In the genomic region with DNA sequence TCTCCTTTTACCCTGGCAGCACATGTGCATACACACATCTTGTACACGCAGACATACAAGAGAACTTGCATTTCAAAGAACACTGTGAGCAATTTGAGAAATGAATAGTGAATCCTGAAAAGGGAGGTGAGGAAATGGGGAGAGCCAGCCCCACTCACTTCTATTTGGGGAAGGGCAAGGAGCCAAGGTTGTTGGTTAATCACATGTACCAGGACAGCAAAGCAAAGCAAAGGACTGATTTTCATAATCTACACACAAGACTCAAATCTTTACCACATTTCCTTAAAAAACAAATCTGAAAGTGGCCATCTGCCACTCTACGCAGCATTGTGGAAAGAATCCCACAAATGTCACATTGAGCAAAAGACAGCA, we compare ENCODE assay signal across 1 cellular context.
A peak's percentile ranks its signal among the peaks of the same experiment; 100 is the strongest.
TF ChIP-seq lines count a peak whose summit lies in the region.

No MANE protein-coding gene starts in this region.

TF ChIP-seq in HepG2, 621 proteins besides CTCF, POLR2A, EP300 and RAD21:
- TF ChIP-seq ZNF790 (CRISPR knock-in tag; IDR thresholded peaks at IDR 0.05; ENCODE audit: borderline replicate concordance), result no peak
- 0 out of 2 replicates have a peak, but pooled peaks have one; percentile 45 for TF ChIP-seq ZNF605 (CRISPR knock-in tag; IDR thresholded peaks at IDR 0.05)
- no peak for TF ChIP-seq SMARCC2 (IDR thresholded peaks at IDR 0.05)
